In the genomic region with DNA sequence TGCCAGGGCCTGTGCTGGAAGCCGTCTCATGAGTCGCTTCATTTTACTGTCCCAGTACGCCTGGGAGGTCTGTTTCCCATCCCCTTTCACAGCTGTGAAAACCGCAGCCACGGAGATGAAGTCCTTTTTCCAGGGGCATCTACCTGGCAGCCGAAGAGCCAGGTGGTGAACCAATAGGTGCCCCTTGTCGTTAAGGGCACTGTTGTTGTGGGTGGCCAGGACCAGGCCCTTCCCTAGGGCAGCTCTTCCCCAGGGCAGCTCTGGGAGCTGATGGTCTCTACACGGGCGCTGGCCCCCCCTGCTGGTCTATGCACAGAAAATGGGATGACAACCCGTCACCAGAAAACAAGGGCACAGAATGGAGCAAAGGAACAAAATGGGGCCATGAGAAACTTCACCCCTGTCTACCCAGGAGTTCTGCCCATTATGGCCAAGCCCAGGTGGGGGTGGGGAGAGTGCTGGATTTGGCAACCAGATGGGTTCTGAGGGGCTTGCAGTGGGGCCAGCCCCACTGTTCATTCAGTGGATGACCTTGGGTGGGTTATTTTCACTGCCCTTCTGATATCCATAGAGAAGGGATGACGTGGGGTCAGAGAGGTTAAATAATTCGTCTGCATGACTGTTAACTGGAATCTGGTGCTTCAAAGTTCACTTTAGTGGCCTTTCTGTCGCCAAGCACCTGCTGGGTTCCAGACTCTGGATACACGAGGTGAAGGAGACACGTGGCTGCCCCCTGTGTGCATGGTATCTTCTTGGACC, we compare ENCODE assay signal across 1 cellular context.
TF ChIP-seq lines count a peak whose summit lies in the region.

No MANE protein-coding gene starts in this region.

TF ChIP-seq in HepG2, 621 proteins besides CTCF, POLR2A, EP300 and RAD21 (continued from another document and continues in another):
- TF ChIP-seq, protein P1, sequence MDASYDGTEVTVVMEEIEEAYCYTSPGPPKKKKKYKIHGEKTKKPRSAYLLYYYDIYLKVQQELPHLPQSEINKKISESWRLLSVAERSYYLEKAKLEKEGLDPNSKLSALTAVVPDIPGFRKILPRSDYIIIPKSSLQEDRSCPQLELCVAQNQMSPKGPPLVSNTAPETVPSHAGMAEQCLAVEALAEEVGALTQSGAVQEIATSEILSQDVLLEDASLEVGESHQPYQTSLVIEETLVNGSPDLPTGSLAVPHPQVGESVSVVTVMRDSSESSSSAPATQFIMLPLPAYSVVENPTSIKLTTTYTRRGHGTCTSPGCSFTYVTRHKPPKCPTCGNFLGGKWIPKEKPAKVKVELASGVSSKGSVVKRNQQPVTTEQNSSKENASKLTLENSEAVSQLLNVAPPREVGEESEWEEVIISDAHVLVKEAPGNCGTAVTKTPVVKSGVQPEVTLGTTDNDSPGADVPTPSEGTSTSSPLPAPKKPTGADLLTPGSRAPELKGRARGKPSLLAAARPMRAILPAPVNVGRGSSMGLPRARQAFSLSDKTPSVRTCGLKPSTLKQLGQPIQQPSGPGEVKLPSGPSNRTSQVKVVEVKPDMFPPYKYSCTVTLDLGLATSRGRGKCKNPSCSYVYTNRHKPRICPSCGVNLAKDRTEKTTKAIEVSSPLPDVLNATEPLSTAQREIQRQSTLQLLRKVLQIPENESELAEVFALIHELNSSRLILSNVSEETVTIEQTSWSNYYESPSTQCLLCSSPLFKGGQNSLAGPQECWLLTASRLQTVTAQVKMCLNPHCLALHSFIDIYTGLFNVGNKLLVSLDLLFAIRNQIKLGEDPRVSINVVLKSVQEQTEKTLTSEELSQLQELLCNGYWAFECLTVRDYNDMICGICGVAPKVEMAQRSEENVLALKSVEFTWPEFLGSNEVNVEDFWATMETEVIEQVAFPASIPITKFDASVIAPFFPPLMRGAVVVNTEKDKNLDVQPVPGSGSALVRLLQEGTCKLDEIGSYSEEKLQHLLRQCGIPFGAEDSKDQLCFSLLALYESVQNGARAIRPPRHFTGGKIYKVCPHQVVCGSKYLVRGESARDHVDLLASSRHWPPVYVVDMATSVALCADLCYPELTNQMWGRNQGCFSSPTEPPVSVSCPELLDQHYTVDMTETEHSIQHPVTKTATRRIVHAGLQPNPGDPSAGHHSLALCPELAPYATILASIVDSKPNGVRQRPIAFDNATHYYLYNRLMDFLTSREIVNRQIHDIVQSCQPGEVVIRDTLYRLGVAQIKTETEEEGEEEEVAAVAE (CRISPR knock-in tag; IDR thresholded peaks at IDR 0.05; ENCODE audit: borderline replicate concordance): no peak
- TF ChIP-seq ZSCAN25 (CRISPR knock-in tag; IDR thresholded peaks at IDR 0.05) (peak; percentile 72), HNRNPK (IDR thresholded peaks at IDR 0.05; ENCODE audit: low read depth, low read length, poor library complexity, severe bottlenecking) (no peak), SKI (IDR thresholded peaks at IDR 0.05; ENCODE audit: partially characterized antibody) (no peak), ZNF260 (CRISPR knock-in tag; IDR thresholded peaks at IDR 0.05; ENCODE audit: borderline replicate concordance, low read depth) (no peak), ZNF563 (CRISPR knock-in tag; IDR thresholded peaks at IDR 0.05) (no peak), ZNF432 (CRISPR knock-in tag; IDR thresholded peaks at IDR 0.05; ENCODE audit: borderline replicate concordance) (no peak), ZNF446 (CRISPR knock-in tag; IDR thresholded peaks at IDR 0.05) (no peak), ARNT2 (CRISPR knock-in tag; IDR thresholded peaks at IDR 0.05; ENCODE audit: low read depth) (no peak), MTF2 (CRISPR knock-in tag; IDR thresholded peaks at IDR 0.05; ENCODE audit: borderline replicate concordance) (no peak), ZNF44 (CRISPR knock-in tag; IDR thresholded peaks at IDR 0.05) (no peak), RBAK (CRISPR knock-in tag; IDR thresholded peaks at IDR 0.05) (no peak), ZNF547 (CRISPR knock-in tag; IDR thresholded peaks at IDR 0.05) (0 out of 2 replicates have a peak, but pooled peaks have one; percentile 40), HES4 (CRISPR knock-in tag; IDR thresholded peaks at IDR 0.05; ENCODE audit: borderline replicate concordance) (no peak), ZNF441 (CRISPR knock-in tag; IDR thresholded peaks at IDR 0.05; ENCODE audit: borderline replicate concordance) (no peak), ZMYM2 (CRISPR knock-in tag; IDR thresholded peaks at IDR 0.05) (0 out of 2 replicates have a peak, but pooled peaks have one; percentile 19), FOSL1 (CRISPR knock-in tag; IDR thresholded peaks at IDR 0.05; ENCODE audit: borderline replicate concordance) (no peak), ONECUT2 (CRISPR knock-in tag; IDR thresholded peaks at IDR 0.05) (0 out of 2 replicates have a peak, but pooled peaks have one; percentile 21), IKZF1 (IDR thresholded peaks at IDR 0.05) (no peak), ZNF17 (CRISPR knock-in tag; IDR thresholded peaks at IDR 0.05) (no peak), SP1 (IDR thresholded peaks at IDR 0.05) (no peak), SP1 (CRISPR knock-in tag; IDR thresholded peaks at IDR 0.05) (no peak), U2AF2 (IDR thresholded peaks at IDR 0.05; ENCODE audit: low read depth, low read length) (no peak), ZNF782 (CRISPR knock-in tag; IDR thresholded peaks at IDR 0.05; ENCODE audit: borderline replicate concordance) (peak; percentile 91; the same call in 1 of the 2 replicates), RFX1 (IDR thresholded peaks at IDR 0.05) (no peak), ZNF530 (CRISPR knock-in tag; IDR thresholded peaks at IDR 0.05; ENCODE audit: low read depth) (no peak), TBP (CRISPR knock-in tag; IDR thresholded peaks at IDR 0.05) (0 out of 2 replicates have a peak, but pooled peaks have one; percentile 57)
- TF ChIP-seq, protein P2, sequence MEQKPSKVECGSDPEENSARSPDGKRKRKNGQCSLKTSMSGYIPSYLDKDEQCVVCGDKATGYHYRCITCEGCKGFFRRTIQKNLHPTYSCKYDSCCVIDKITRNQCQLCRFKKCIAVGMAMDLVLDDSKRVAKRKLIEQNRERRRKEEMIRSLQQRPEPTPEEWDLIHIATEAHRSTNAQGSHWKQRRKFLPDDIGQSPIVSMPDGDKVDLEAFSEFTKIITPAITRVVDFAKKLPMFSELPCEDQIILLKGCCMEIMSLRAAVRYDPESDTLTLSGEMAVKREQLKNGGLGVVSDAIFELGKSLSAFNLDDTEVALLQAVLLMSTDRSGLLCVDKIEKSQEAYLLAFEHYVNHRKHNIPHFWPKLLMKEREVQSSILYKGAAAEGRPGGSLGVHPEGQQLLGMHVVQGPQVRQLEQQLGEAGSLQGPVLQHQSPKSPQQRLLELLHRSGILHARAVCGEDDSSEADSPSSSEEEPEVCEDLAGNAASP (CRISPR knock-in tag; IDR thresholded peaks at IDR 0.05; ENCODE audit: borderline replicate concordance): peak; percentile 46; the same call in 1 of the 2 replicates
- TF ChIP-seq, protein P3, sequence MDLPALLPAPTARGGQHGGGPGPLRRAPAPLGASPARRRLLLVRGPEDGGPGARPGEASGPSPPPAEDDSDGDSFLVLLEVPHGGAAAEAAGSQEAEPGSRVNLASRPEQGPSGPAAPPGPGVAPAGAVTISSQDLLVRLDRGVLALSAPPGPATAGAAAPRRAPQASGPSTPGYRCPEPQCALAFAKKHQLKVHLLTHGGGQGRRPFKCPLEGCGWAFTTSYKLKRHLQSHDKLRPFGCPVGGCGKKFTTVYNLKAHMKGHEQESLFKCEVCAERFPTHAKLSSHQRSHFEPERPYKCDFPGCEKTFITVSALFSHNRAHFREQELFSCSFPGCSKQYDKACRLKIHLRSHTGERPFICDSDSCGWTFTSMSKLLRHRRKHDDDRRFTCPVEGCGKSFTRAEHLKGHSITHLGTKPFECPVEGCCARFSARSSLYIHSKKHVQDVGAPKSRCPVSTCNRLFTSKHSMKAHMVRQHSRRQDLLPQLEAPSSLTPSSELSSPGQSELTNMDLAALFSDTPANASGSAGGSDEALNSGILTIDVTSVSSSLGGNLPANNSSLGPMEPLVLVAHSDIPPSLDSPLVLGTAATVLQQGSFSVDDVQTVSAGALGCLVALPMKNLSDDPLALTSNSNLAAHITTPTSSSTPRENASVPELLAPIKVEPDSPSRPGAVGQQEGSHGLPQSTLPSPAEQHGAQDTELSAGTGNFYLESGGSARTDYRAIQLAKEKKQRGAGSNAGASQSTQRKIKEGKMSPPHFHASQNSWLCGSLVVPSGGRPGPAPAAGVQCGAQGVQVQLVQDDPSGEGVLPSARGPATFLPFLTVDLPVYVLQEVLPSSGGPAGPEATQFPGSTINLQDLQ (CRISPR knock-in tag; IDR thresholded peaks at IDR 0.05): no peak
- TF ChIP-seq, protein P4, sequence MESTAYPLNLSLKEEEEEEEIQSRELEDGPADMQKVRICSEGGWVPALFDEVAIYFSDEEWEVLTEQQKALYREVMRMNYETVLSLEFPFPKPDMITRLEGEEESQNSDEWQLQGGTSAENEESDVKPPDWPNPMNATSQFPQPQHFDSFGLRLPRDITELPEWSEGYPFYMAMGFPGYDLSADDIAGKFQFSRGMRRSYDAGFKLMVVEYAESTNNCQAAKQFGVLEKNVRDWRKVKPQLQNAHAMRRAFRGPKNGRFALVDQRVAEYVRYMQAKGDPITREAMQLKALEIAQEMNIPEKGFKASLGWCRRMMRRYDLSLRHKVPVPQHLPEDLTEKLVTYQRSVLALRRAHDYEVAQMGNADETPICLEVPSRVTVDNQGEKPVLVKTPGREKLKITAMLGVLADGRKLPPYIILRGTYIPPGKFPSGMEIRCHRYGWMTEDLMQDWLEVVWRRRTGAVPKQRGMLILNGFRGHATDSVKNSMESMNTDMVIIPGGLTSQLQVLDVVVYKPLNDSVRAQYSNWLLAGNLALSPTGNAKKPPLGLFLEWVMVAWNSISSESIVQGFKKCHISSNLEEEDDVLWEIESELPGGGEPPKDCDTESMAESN (CRISPR knock-in tag; conservative IDR thresholded peaks at IDR 0.05): peak; percentile 58
- TF ChIP-seq, protein P5, sequence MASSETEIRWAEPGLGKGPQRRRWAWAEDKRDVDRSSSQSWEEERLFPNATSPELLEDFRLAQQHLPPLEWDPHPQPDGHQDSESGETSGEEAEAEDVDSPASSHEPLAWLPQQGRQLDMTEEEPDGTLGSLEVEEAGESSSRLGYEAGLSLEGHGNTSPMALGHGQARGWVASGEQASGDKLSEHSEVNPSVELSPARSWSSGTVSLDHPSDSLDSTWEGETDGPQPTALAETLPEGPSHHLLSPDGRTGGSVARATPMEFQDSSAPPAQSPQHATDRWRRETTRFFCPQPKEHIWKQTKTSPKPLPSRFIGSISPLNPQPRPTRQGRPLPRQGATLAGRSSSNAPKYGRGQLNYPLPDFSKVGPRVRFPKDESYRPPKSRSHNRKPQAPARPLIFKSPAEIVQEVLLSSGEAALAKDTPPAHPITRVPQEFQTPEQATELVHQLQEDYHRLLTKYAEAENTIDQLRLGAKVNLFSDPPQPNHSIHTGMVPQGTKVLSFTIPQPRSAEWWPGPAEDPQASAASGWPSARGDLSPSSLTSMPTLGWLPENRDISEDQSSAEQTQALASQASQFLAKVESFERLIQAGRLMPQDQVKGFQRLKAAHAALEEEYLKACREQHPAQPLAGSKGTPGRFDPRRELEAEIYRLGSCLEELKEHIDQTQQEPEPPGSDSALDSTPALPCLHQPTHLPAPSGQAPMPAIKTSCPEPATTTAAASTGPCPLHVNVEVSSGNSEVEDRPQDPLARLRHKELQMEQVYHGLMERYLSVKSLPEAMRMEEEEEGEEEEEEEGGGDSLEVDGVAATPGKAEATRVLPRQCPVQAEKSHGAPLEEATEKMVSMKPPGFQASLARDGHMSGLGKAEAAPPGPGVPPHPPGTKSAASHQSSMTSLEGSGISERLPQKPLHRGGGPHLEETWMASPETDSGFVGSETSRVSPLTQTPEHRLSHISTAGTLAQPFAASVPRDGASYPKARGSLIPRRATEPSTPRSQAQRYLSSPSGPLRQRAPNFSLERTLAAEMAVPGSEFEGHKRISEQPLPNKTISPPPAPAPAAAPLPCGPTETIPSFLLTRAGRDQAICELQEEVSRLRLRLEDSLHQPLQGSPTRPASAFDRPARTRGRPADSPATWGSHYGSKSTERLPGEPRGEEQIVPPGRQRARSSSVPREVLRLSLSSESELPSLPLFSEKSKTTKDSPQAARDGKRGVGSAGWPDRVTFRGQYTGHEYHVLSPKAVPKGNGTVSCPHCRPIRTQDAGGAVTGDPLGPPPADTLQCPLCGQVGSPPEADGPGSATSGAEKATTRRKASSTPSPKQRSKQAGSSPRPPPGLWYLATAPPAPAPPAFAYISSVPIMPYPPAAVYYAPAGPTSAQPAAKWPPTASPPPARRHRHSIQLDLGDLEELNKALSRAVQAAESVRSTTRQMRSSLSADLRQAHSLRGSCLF (CRISPR knock-in tag; IDR thresholded peaks at IDR 0.05; ENCODE audit: borderline replicate concordance): no peak
- TF ChIP-seq, protein P6, sequence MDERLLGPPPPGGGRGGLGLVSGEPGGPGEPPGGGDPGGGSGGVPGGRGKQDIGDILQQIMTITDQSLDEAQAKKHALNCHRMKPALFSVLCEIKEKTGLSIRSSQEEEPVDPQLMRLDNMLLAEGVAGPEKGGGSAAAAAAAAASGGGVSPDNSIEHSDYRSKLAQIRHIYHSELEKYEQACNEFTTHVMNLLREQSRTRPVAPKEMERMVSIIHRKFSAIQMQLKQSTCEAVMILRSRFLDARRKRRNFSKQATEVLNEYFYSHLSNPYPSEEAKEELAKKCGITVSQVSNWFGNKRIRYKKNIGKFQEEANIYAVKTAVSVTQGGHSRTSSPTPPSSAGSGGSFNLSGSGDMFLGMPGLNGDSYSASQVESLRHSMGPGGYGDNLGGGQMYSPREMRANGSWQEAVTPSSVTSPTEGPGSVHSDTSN (CRISPR knock-in tag; IDR thresholded peaks at IDR 0.05): no peak
- TF ChIP-seq, protein P7, sequence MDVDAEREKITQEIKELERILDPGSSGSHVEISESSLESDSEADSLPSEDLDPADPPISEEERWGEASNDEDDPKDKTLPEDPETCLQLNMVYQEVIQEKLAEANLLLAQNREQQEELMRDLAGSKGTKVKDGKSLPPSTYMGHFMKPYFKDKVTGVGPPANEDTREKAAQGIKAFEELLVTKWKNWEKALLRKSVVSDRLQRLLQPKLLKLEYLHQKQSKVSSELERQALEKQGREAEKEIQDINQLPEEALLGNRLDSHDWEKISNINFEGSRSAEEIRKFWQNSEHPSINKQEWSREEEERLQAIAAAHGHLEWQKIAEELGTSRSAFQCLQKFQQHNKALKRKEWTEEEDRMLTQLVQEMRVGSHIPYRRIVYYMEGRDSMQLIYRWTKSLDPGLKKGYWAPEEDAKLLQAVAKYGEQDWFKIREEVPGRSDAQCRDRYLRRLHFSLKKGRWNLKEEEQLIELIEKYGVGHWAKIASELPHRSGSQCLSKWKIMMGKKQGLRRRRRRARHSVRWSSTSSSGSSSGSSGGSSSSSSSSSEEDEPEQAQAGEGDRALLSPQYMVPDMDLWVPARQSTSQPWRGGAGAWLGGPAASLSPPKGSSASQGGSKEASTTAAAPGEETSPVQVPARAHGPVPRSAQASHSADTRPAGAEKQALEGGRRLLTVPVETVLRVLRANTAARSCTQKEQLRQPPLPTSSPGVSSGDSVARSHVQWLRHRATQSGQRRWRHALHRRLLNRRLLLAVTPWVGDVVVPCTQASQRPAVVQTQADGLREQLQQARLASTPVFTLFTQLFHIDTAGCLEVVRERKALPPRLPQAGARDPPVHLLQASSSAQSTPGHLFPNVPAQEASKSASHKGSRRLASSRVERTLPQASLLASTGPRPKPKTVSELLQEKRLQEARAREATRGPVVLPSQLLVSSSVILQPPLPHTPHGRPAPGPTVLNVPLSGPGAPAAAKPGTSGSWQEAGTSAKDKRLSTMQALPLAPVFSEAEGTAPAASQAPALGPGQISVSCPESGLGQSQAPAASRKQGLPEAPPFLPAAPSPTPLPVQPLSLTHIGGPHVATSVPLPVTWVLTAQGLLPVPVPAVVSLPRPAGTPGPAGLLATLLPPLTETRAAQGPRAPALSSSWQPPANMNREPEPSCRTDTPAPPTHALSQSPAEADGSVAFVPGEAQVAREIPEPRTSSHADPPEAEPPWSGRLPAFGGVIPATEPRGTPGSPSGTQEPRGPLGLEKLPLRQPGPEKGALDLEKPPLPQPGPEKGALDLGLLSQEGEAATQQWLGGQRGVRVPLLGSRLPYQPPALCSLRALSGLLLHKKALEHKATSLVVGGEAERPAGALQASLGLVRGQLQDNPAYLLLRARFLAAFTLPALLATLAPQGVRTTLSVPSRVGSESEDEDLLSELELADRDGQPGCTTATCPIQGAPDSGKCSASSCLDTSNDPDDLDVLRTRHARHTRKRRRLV (CRISPR knock-in tag; IDR thresholded peaks at IDR 0.05): no peak
